Comparison of ENCODE assay signal across 14 cellular contexts in the genomic region with DNA sequence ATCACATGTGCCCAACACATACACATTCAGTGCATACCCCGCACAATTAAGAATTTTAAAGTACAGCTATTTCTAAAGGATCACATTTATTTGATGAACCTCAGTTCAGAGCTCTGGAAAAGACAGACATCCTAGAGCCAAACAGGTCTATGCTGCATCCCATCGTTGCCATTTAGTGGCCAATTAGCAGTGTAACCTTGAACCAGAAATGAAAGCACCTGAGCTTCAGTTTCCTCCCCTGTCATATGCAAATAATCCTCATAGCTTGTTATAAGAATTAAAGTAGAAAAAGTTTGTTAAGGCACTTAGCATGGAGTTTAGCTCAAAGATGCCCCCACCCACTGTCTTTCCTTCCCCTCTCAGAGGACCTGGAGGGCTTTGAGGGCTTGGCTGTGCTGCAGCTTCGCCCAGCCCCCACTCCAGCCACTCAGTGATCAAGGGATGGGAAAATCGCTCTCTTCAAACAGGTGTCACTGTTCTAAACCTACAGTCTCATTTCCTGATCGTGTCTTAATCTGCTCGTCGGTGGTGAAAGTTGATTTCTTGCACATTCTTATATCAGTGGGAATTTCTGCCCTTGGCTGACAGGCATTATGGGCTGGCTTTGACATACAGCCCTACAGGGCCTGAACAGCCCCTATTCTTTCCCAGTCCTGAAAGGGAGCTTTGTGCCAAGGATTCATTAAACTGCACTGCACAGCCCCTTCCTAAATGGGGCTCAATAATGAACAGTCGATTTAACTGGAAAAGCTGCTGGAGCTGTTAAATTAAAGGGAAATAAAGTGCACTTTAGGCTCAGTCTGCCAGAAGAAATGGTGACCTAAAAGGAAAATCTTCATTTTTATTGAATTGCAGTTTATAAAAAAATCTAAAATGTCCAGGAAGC. TPM values are rescaled to one million over a fixed set of nuclear protein-coding genes. Genes with fewer than 3 reads are reported as not detected.
DNase-seq lines count a peak whose midpoint lies in the region; ATAC-seq lines count a peak whose summit lies in the region.
"Had no signal": no experiment of that assay in that cellular context is flagged by ENCODE, and none has a peak within 500 bp of the region (broad histone marks: within the 10 kb centered on the region; RNA-seq: fewer than 3 reads in every experiment).

No MANE protein-coding gene starts in this region.

- intact Hi-C loops in head of caudate nucleus (cut with DNase I) = no loop called here

- peaks cover 38% of the 10 kb centered on the region for H3K4me1 Mint-ChIP-seq in activated naive CD4-positive, alpha-beta T cell treated with anti-CD3 and anti-CD28 coated beads, Interleukin-2, amount 50 U/mL, for 24 hours
- H3K4me1 Mint-ChIP-seq in T-helper 17 cell = peaks cover 16% of the 10 kb centered on the region

- H3K36me3 Mint-ChIP-seq in activated naive CD4-positive, alpha-beta T cell treated with anti-CD3 and anti-CD28 coated beads, Interleukin-2, amount 50 U/mL, for 24 hours = no peaks in the 10 kb centered on the region
- H3K36me3 Mint-ChIP-seq in T-helper 17 cell (ENCODE audit: low read depth) = peaks cover 2% of the 10 kb centered on the region

- no peaks in the 10 kb centered on the region for H3K9me3 Mint-ChIP-seq in activated naive CD4-positive, alpha-beta T cell treated with anti-CD3 and anti-CD28 coated beads, Interleukin-2, amount 50 U/mL, for 24 hours

- peak overlapping the region; percentile 56 for H3K4me3 Mint-ChIP-seq in activated naive CD4-positive, alpha-beta T cell treated with anti-CD3 and anti-CD28 coated beads, Interleukin-2, amount 50 U/mL, for 24 hours
- peak overlapping the region; percentile 64 for H3K4me3 Mint-ChIP-seq in T-helper 17 cell

- no peak for DNase-seq in activated naive CD4-positive, alpha-beta T cell treated with anti-CD3 and anti-CD28 coated beads, Interleukin-2, amount 50 U/mL, for 16 hours
- DNase-seq in T-helper 17 cell = no peak
- peak in 38 of 42 donors; percentile 18 to 86 (median 62) for DNase-seq in head of caudate nucleus
- no peak for DNase-seq in RKO (ENCODE audit: low spot score)
- DNase-seq in NCI-H526 (lab: John Stamatoyannopoulos, UW) = no peak
- DNase-seq in NK-92 treated with Interleukin-12 subunit alpha and Interleukin-12 subunit beta, amount 100 ng/mL, for 24 hours (lab: John Stamatoyannopoulos, UW) = no peak
- DNase-seq: upper lobe of right lung had no signal

- peak overlapping the region; percentile 36 for H3K27ac Mint-ChIP-seq in activated naive CD4-positive, alpha-beta T cell treated with anti-CD3 and anti-CD28 coated beads, Interleukin-2, amount 50 U/mL, for 24 hours
- no peak overlapping the region for H3K27ac Mint-ChIP-seq in T-helper 17 cell

- no peaks in the 10 kb centered on the region for H3K27me3 Mint-ChIP-seq in activated naive CD4-positive, alpha-beta T cell treated with anti-CD3 and anti-CD28 coated beads, Interleukin-2, amount 50 U/mL, for 24 hours
- peaks cover 26% of the 10 kb centered on the region for H3K27me3 Mint-ChIP-seq in T-helper 17 cell

- peak; percentile 25 for ATAC-seq in T-helper 17 cell
- ATAC-seq: upper lobe of right lung had no signal

- H3K27ac ChIP-seq in temporal lobe (ENCODE audit: low read depth, low read length) = peak overlapping the region; percentile 78
- H3K27ac ChIP-seq: ascending aorta, epithelial cell of prostate, upper lobe of right lung had no signal

- H3K9me3 ChIP-seq in T-helper 17 cell (ENCODE audit: control insufficient read depth, low read length, poor library complexity, severe bottlenecking) = no peaks in the 10 kb centered on the region
- H3K9me3 ChIP-seq: ascending aorta, upper lobe of right lung had no signal

RNA-seq across cellular contexts. Expression of gene FAM181B, which starts 23.3 kb away (rescaled TPM):
- not detected for total RNA-seq in T-helper 17 cell
- total RNA-seq in temporal lobe = 10.3 TPM
- total RNA-seq: activated CD8-positive, alpha-beta memory T cell treated with anti-CD3 and anti-CD28 coated beads for 36 hours; ascending aorta; HT1080; T-helper 1 cell treated with Interleukin-12 subunit alpha and Interleukin-12 subunit beta and Interleukin-4 antibody, amounts not matched to agents 30 ng/mL and 1 ng/mL, for 36 hours had no signal

Comparison
In these comparisons a context has a peak if more than half of its experiments do, and no peak if none do; other contexts are left out.
1. DNase-seq: peak in head of caudate nucleus (38 of 42); none in activated naive CD4-positive, alpha-beta T cell treated with anti-CD3 and anti-CD28 coated beads, Interleukin-2, amount 50 U/mL, for 16 hours (single experiment), T-helper 17 cell (0 of 3), RKO (single experiment), NCI-H526 (0 of 2) and NK-92 treated with Interleukin-12 subunit alpha and Interleukin-12 subunit beta, amount 100 ng/mL, for 24 hours (single experiment).
2. RNA of gene FAM181B, which starts 23.3 kb away (total RNA-seq): 10.3 TPM in temporal lobe (single experiment); not detected in T-helper 17 cell; every median in the first group is over 10 times any median in the second.